In the genomic region with DNA sequence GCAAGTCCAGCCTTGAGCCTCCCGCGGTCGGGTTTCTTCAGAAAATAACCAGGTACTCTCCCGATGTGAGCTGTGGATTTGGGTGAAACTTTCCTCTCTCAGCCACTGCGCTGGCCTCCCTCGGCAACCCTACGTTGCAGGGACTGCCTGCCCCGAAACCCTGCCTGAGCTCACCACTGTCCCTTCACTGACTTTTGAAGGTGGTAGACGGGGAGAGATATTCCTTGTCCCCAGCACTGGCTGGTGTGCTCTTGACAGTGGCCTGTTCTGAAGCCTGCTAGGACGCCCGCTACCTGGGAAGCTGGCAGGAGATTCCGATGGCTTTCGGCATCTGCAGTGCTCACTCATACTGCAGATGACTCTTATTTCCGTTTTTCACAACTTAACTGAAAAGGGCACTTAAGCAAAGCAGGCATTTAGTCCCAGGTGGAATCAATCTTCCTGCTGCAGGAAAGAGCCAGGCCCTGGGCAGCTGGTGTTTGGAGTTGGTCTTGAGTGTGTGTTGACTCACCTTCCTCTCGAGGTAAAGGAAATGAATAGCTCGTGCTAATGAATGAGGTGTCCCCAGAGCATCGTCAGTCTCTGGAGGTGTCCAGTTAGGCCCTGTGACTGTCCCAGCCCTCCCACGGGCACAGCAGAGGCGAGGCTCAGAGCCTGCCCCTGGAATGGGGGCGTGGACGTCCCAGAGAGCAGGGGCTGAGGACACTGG, we compare ENCODE assay signal across 11 cellular contexts.
A peak's percentile ranks its signal among the peaks of the same experiment; 100 is the strongest.
DNase-seq lines count a peak whose midpoint lies in the region; ATAC-seq, FAIRE-seq and TF ChIP-seq lines count a peak whose summit lies in the region.
"Had no signal": no experiment of that assay in that cellular context is flagged by ENCODE, and none has a peak within 500 bp of the region (broad histone marks: within the 10 kb centered on the region; RNA-seq: fewer than 3 reads in every experiment).

No MANE protein-coding gene starts in this region.

- H4K20me1 ChIP-seq in astrocyte (ENCODE audit: insufficient read depth, low read length), result no peaks in the 10 kb centered on the region

- TF ChIP-seq CTCF in astrocyte (IDR thresholded peaks at IDR 0.05; ENCODE audit: insufficient read depth, low read depth, low read length), result no peak

- no peak overlapping the region for H2BK5ac ChIP-seq in mesenchymal stem cell (ENCODE audit: low read depth, low read length, poor library complexity, severe bottlenecking)

- H4K8ac ChIP-seq in mesenchymal stem cell (ENCODE audit: low read length), result no peak overlapping the region

- H2AFZ ChIP-seq in astrocyte (ENCODE audit: low read depth, low read length) (no peak overlapping the region), mesenchymal stem cell (ENCODE audit: low read depth, low read length) (no peak overlapping the region)

- no peak overlapping the region for H3K14ac ChIP-seq in mesenchymal stem cell (ENCODE audit: low read length in 2 of 2)

- FAIRE-seq in GM12892 (lab: Jason Lieb, UNC) (peak; percentile 24), astrocyte (lab: Jason Lieb, UNC) (no peak)
- FAIRE-seq: G401.6 had no signal

- no peaks in the 10 kb centered on the region for H3K27me3 ChIP-seq in astrocyte (ENCODE audit: insufficient read depth, low read length)
- no peaks in the 10 kb centered on the region for H3K27me3 ChIP-seq in mesenchymal stem cell (ENCODE audit: control insufficient read depth in 1 of 2, insufficient read depth in 1 of 2, low read length in 2 of 2)
- H3K27me3 ChIP-seq: ascending aorta had no signal

- H2BK15ac ChIP-seq in mesenchymal stem cell (ENCODE audit: low read depth, poor library complexity, severe bottlenecking), result no peak overlapping the region

- peaks cover 2% of the 10 kb centered on the region for H3K79me1 ChIP-seq in mesenchymal stem cell (replicated peaks; ENCODE audit: low read length, poor library complexity, severe bottlenecking)

- H3K36me3 ChIP-seq in astrocyte (ENCODE audit: insufficient read depth, low read length) (no peaks in the 10 kb centered on the region), mesenchymal stem cell (ENCODE audit: control insufficient read depth in 1 of 2, insufficient read depth in 2 of 2, low read depth in 1 of 2, low read length in 2 of 2) (no peaks in the 10 kb centered on the region)
- H3K36me3 ChIP-seq: ascending aorta had no signal

- H3K9me3 Mint-ChIP-seq in astrocyte (ENCODE audit: unreplicated experiment), result peaks cover 2% of the 10 kb centered on the region
- H3K9me3 Mint-ChIP-seq: activated CD4-positive, alpha-beta T cell treated with anti-CD3 and anti-CD28 coated beads, Interleukin-2, amount 10 ng/mL, durations not matched to agents 24 days and 14 days had no signal

- H3K23ac ChIP-seq in mesenchymal stem cell (ENCODE audit: low read length in 2 of 2), result no peak overlapping the region

- peak overlapping the region; percentile 70 for H4K91ac ChIP-seq in mesenchymal stem cell (ENCODE audit: low read length)

- H3K4me3 Mint-ChIP-seq in astrocyte (ENCODE audit: unreplicated experiment), result no peak overlapping the region
- H3K4me3 Mint-ChIP-seq: activated CD4-positive, alpha-beta T cell treated with anti-CD3 and anti-CD28 coated beads, Interleukin-2, amount 10 ng/mL, durations not matched to agents 24 days and 14 days had no signal

- WGBS in mesenchymal stem cell, result 67% methylated on average over 21 of the region's 21 CpGs

- H2BK12ac ChIP-seq in mesenchymal stem cell (ENCODE audit: low read length in 2 of 2), result no peak overlapping the region

- no peaks in the 10 kb centered on the region for H3K27me3 Mint-ChIP-seq in astrocyte (ENCODE audit: low read depth, unreplicated experiment)
- H3K27me3 Mint-ChIP-seq: activated CD4-positive, alpha-beta T cell treated with anti-CD3 and anti-CD28 coated beads, Interleukin-2, amount 10 ng/mL, durations not matched to agents 24 days and 14 days had no signal

- H3K79me2 ChIP-seq in astrocyte (ENCODE audit: insufficient read depth, low read length), result no peaks in the 10 kb centered on the region

- no peak overlapping the region for H3K4me3 ChIP-seq in astrocyte (ENCODE audit: insufficient read depth, low read depth, low read length)
- no peak overlapping the region for H3K4me3 ChIP-seq in mesenchymal stem cell (ENCODE audit: insufficient read depth in 1 of 2, low read depth in 1 of 2, low read length in 2 of 2)
- H3K4me3 ChIP-seq: ascending aorta had no signal

- no peak overlapping the region for H2BK120ac ChIP-seq in mesenchymal stem cell (ENCODE audit: low read depth, low read length)

- peaks cover 4% of the 10 kb centered on the region for H3K4me1 Mint-ChIP-seq in astrocyte (ENCODE audit: low read depth, unreplicated experiment)

- no peak overlapping the region for H2AK5ac ChIP-seq in mesenchymal stem cell (ENCODE audit: low read length, severe bottlenecking)

- H3K27ac Mint-ChIP-seq in astrocyte (ENCODE audit: unreplicated experiment), result no peak overlapping the region
- H3K27ac Mint-ChIP-seq: activated CD4-positive, alpha-beta T cell treated with anti-CD3 and anti-CD28 coated beads, Interleukin-2, amount 10 ng/mL, durations not matched to agents 24 days and 14 days had no signal

- H3K4me2 ChIP-seq in astrocyte (ENCODE audit: low read length), result peak overlapping the region; percentile 40
- H3K4me2 ChIP-seq in mesenchymal stem cell (ENCODE audit: low read length, poor library complexity, severe bottlenecking), result no peak overlapping the region

- H3K27ac ChIP-seq in astrocyte (ENCODE audit: low read depth, low read length) (no peak overlapping the region), mesenchymal stem cell (ENCODE audit: low read length, poor library complexity, severe bottlenecking) (no peak overlapping the region)
- H3K27ac ChIP-seq: ascending aorta had no signal

- DNase-seq in GM12892 (ENCODE audit: insufficient read length), result no peak
- DNase-seq in NCI-H2029 (lab: John Stamatoyannopoulos, UW), result peak; percentile 97
- DNase-seq in astrocyte (ENCODE audit: low read depth), result peak; percentile 66
- DNase-seq in mesenchymal stem cell, result peak; percentile 58
- no peak for DNase-seq in hepatic stellate cell (ENCODE audit: low spot score)
- no peak for DNase-seq in GF-D8 (lab: John Stamatoyannopoulos, UW)
- no peak for DNase-seq in CD1c-positive myeloid dendritic cell (ENCODE audit: extremely low spot score)
- DNase-seq: activated CD4-positive, alpha-beta T cell treated with anti-CD3 and anti-CD28 coated beads, Interleukin-2, amount 10 ng/mL, durations not matched to agents 24 days and 14 days had no signal

- H3K18ac ChIP-seq in mesenchymal stem cell (ENCODE audit: low read depth in 1 of 2, low read length in 2 of 2), result no peak overlapping the region

- ATAC-seq in GM21737 (IDR thresholded peaks at IDR 0.05; ENCODE audit: unreplicated experiment), result no peak

- H3K9ac ChIP-seq in astrocyte (ENCODE audit: low read length) (no peak overlapping the region), mesenchymal stem cell (ENCODE audit: low read length) (no peak overlapping the region)

- H3K4ac ChIP-seq in mesenchymal stem cell (ENCODE audit: low read depth in 1 of 2, low read length in 2 of 2), result no peak overlapping the region

- peaks cover 12% of the 10 kb centered on the region for H3K4me1 ChIP-seq in astrocyte (ENCODE audit: insufficient read depth, low read length)
- H3K4me1 ChIP-seq in mesenchymal stem cell (ENCODE audit: control insufficient read depth, insufficient read depth, low read depth, low read length), result peaks cover 2% of the 10 kb centered on the region
- H3K4me1 ChIP-seq: ascending aorta had no signal

- no peaks in the 10 kb centered on the region for H3K9me3 ChIP-seq in astrocyte (ENCODE audit: insufficient read depth, low read depth, low read length)
- H3K9me3 ChIP-seq in mesenchymal stem cell (ENCODE audit: control insufficient read depth, low read length), result no peaks in the 10 kb centered on the region
- H3K9me3 ChIP-seq: ascending aorta had no signal

- H3K36me3 Mint-ChIP-seq in astrocyte (ENCODE audit: low read depth, unreplicated experiment), result peaks cover 2% of the 10 kb centered on the region

- no peak for TF ChIP-seq POLR2A in GM12892 (IDR thresholded peaks at IDR 0.05; ENCODE audit: low read depth, low read length)

Comparison
In these comparisons a context has a peak if more than half of its experiments do, and no peak if none do; other contexts are left out.
1. DNase-seq: peak in NCI-H2029 (single experiment), astrocyte (single experiment) and mesenchymal stem cell (single experiment); none in GM12892 (single experiment), hepatic stellate cell (single experiment), GF-D8 (single experiment) and CD1c-positive myeloid dendritic cell (single experiment).